Comparison of ENCODE assay signal across 22 cellular contexts in the genomic region with DNA sequence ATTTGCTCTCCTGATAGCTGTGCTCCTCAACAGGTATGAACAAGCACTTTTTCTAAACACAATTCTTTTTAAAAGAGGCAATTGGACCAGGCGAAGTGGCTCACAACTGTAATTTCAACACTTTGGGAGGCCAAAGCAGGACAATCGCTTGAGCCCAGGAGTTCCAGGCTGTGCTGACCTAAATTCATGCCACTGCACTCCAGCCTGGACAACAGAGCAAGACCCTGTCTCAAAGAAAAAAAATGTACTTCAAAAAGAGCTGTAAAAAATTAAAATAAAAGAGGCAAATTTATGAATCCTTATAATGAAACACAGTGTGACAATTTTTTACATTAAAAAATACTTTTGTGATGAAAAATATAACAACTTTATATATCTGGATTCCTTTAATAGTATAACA. TPM values are rescaled to one million over a fixed set of nuclear protein-coding genes. Genes with fewer than 3 reads are reported as not detected.
DNase-seq lines count a peak whose midpoint lies in the region; ATAC-seq and TF ChIP-seq lines count a peak whose summit lies in the region.
"Had no signal": no experiment of that assay in that cellular context is flagged by ENCODE, and none has a peak within 500 bp of the region (broad histone marks: within the 10 kb centered on the region; RNA-seq: fewer than 3 reads in every experiment).

No MANE protein-coding gene starts in this region.

- ATAC-seq in HG02938 (IDR thresholded peaks at IDR 0.05; ENCODE audit: unreplicated experiment) = no peak
- ATAC-seq in Right ventricle myocardium superior (ENCODE audit: poor library complexity) = no peak
- ATAC-seq: A549 had no signal

- no peak overlapping the region for H3K27ac ChIP-seq in GM23248
- peak overlapping the region; percentile 86 for H3K27ac ChIP-seq in parathyroid adenoma
- H3K27ac ChIP-seq: A549; BLaER1 treated with 17β-estradiol and CSF1 and Interleukin-3, amounts not matched to agents 10 nM and 100 nM had no signal

- H3K9me3 ChIP-seq in GM23248 (ENCODE audit: low read depth) (no peaks in the 10 kb centered on the region), parathyroid adenoma (ENCODE audit: control insufficient read depth, low read length) (no peaks in the 10 kb centered on the region)
- H3K9me3 ChIP-seq: BE2C, HAP-1 had no signal

- intact Hi-C loops in Right ventricle myocardium superior (cut with DNase I) = no loop called here

- in situ Hi-C loops in GM23248 (cut with MboI) = no loop called here

- DNase-seq in GM23248 (peak; percentile 9), amniotic epithelial cell (ENCODE audit: low read depth) (peak; percentile 7), epithelial cell of esophagus (ENCODE audit: low read depth) (peak; percentile 43), Right ventricle myocardium superior (no peak), NCI-H524 (lab: John Stamatoyannopoulos, UW) (no peak)
- DNase-seq: 8988T; ACHN; AML-193; BE2C; Calu3; CD4-positive, alpha-beta memory T cell; COR-L47; DMS53; DMS79 treated with DMSO at 0.1 percent for 48 hours; GF-D8; GOT3 had no signal

- H3K36me3 ChIP-seq in GM23248 (ENCODE audit: low read depth) (no peaks in the 10 kb centered on the region), parathyroid adenoma (ENCODE audit: control insufficient read depth, insufficient read depth, low read length) (no peaks in the 10 kb centered on the region)
- H3K36me3 ChIP-seq: BE2C; BLaER1 treated with 17β-estradiol and CSF1 and Interleukin-3, amounts not matched to agents 10 nM and 100 nM; HAP-1 had no signal

- no peak overlapping the region for H3K9ac ChIP-seq in GM23248
- H3K9ac ChIP-seq in parathyroid adenoma = no peak overlapping the region
- H3K9ac ChIP-seq: BLaER1 treated with 17β-estradiol and CSF1 and Interleukin-3, amounts not matched to agents 10 nM and 100 nM had no signal

- H2AFZ ChIP-seq in GM23248 (no peak overlapping the region), parathyroid adenoma (no peak overlapping the region)

- no peak for TF ChIP-seq CTCF in epithelial cell of esophagus (IDR thresholded peaks at IDR 0.05; ENCODE audit: insufficient read depth, low read depth, low read length, missing control alignments)
- no peak for TF ChIP-seq CTCF in parathyroid adenoma (IDR thresholded peaks at IDR 0.05)

- H4K20me1 ChIP-seq in GM23248 (ENCODE audit: insufficient read depth) = no peaks in the 10 kb centered on the region
- H4K20me1 ChIP-seq: BLaER1 treated with 17β-estradiol and CSF1 and Interleukin-3, amounts not matched to agents 10 nM and 100 nM had no signal

- no peak overlapping the region for H3K4me2 ChIP-seq in GM23248 (ENCODE audit: unreplicated experiment)
- no peak overlapping the region for H3K4me2 ChIP-seq in parathyroid adenoma (ENCODE audit: low read length)
- H3K4me2 ChIP-seq: A549; BLaER1 treated with 17β-estradiol and CSF1 and Interleukin-3, amounts not matched to agents 10 nM and 100 nM had no signal

- H3F3A ChIP-seq in GM23248 (ENCODE audit: insufficient read depth) = no peaks in the 10 kb centered on the region

- WGBS in GM23248 (ENCODE audit: low coverage in 1 of 2, low lambda C conversion rate in 2 of 2, missing lambda C conversion rate in 2 of 2), 2 experiments = 40 to 49% methylated on average over 2 of the region's 2 CpGs

- H3K27me3 ChIP-seq in GM23248 (replicated peaks; ENCODE audit: insufficient read depth) (no peaks in the 10 kb centered on the region), parathyroid adenoma (ENCODE audit: control insufficient read depth, insufficient read depth, low read length) (no peaks in the 10 kb centered on the region)
- H3K27me3 ChIP-seq: BE2C; BLaER1 treated with 17β-estradiol and CSF1 and Interleukin-3, amounts not matched to agents 10 nM and 100 nM had no signal

- H3K79me2 ChIP-seq in GM23248 (ENCODE audit: insufficient read depth) = no peaks in the 10 kb centered on the region
- H3K79me2 ChIP-seq in parathyroid adenoma = peaks cover 6% of the 10 kb centered on the region

- no peaks in the 10 kb centered on the region for H3K4me1 ChIP-seq in GM23248 (ENCODE audit: insufficient read depth)
- H3K4me1 ChIP-seq in parathyroid adenoma = peaks cover 44% of the 10 kb centered on the region
- H3K4me1 ChIP-seq: A549 had no signal

- H3K4me3 ChIP-seq in GM23248 (no peak overlapping the region), epithelial cell of esophagus (ENCODE audit: low read length) (no peak overlapping the region), parathyroid adenoma (ENCODE audit: low read depth, low read length) (no peak overlapping the region)
- H3K4me3 ChIP-seq: A549; BLaER1 treated with 17β-estradiol and CSF1 and Interleukin-3, amounts not matched to agents 10 nM and 100 nM; HAP-1 had no signal

- H3K9me2 ChIP-seq in GM23248 (ENCODE audit: insufficient read depth) = no peaks in the 10 kb centered on the region

RNA-seq across cellular contexts. Expression of a gene that starts 1.8 kb away (rescaled TPM):
- not detected in 2 replicates for total RNA-seq in GM23248 (2014; rRNA removed; shearing (Covaris generic))
- not detected in 2 replicates for polyA plus RNA-seq in GM23248 (2016; fragmentation: Nextera tagmentation; extraction: Ambion mirVana)
- total RNA-seq in Right ventricle myocardium superior = 1.00 TPM
- total RNA-seq: Calu3, G401 had no signal
- polyA plus RNA-seq: A549 had no signal

Comparison
In these comparisons a context has a peak if more than half of its experiments do, and no peak if none do; other contexts are left out.
1. DNase-seq: peak in GM23248 (single experiment), amniotic epithelial cell (single experiment) and epithelial cell of esophagus (single experiment); none in Right ventricle myocardium superior (single experiment) and NCI-H524 (0 of 2).